ENCODE assay signal across 13 cellular contexts in the genomic region with DNA sequence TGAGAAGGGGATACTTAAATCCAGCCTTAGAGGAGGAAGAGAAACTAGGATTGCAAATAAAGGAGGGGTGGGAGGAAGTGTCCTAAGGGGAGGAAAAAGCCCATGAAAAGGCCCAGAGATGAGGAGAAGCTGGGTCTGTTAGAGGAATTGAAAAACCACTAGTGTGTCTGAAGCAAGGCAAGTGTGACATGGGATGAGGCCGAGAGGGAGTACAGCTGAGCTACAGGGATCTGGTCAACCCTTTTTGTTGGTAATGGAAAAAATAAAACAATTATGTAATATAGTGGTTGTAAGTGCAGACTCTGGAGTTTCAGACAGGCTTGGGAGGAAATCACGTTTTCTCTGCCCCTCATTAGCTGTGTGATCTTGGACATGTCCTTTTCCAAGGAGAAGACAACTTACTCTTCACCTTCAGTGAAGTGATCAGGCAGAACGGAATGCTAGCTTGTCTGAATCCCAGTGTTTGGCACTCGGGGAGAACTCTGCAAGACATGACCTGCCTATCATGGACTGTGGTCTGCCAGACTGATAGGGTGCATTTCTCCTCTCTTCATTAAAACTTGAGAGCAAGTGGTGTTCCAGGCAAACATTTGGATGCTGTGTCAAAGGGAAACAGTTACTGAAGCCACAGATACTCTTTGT. TPM values are rescaled to one million over a fixed set of nuclear protein-coding genes. Genes with fewer than 3 reads are reported as not detected.
DNase-seq lines count a peak whose midpoint lies in the region; ATAC-seq, FAIRE-seq and TF ChIP-seq lines count a peak whose summit lies in the region.
"Had no signal": no experiment of that assay in that cellular context is flagged by ENCODE, and none has a peak within 500 bp of the region (broad histone marks: within the 10 kb centered on the region; RNA-seq: fewer than 3 reads in every experiment).

No MANE protein-coding gene starts in this region.

- H3K79me1 ChIP-seq in IMR-90 (ENCODE audit: low read depth in 1 of 2, low read length in 2 of 2): no peaks in the 10 kb centered on the region

- no peak overlapping the region for H2BK5ac ChIP-seq in IMR-90 (ENCODE audit: low read depth, low read length, poor library complexity, severe bottlenecking)

- H3K27me3 ChIP-seq in IMR-90 (ENCODE audit: control insufficient read depth, insufficient read depth, low read length): peaks cover 20% of the 10 kb centered on the region
- H3K27me3 ChIP-seq in keratinocyte (ENCODE audit: control insufficient read depth, extremely low read depth, insufficient read depth, low read length): no peaks in the 10 kb centered on the region
- H3K27me3 ChIP-seq: ascending aorta had no signal

- H3K4me3 ChIP-seq in IMR-90 (ENCODE audit: insufficient read depth, low read depth, low read length) (no peak overlapping the region), keratinocyte (ENCODE audit: control insufficient read depth in 2 of 3, extremely low read depth in 1 of 3, insufficient read depth in 2 of 3, low read depth in 1 of 3, low read length in 3 of 3) (peak overlapping the region in 1 of 3 experiments; percentile 16)
- H3K4me3 ChIP-seq: ascending aorta had no signal

- no peaks in the 10 kb centered on the region for H3K9me1 ChIP-seq in IMR-90 (ENCODE audit: insufficient read depth, low read length)
- H3K9me1 ChIP-seq in keratinocyte (ENCODE audit: control insufficient read depth, extremely low read depth, insufficient read depth, low read length): no peaks in the 10 kb centered on the region

- H3K18ac ChIP-seq in IMR-90 (ENCODE audit: low read depth, low read length): peak overlapping the region; percentile 16

- ATAC-seq in IMR-90 (ENCODE audit: low read depth) (no peak; the same call in none of the 2 replicates), HG03469 (IDR thresholded peaks at IDR 0.05; ENCODE audit: unreplicated experiment) (no peak)
- no peak for ATAC-seq in stimulated activated memory B cell treated with anti-CD40 and anti-IgM and Interleukin-4, amounts not matched to agents 10 μg/mL and 1 μg/mL and 100 μg/mL, for 72 hours

- POLR2A ChIA-PET in IMR-90 (lab: Charles Lee; ENCODE audit: unreplicated experiment): interaction anchor here (0.8 kb wide), 1 partner anchor 9 kb away, joined by 3 read pairs; no protein-coding TSS in a partner anchor

- H2AK9ac ChIP-seq in IMR-90 (replicated peaks; ENCODE audit: low read depth, low read length, poor library complexity): peak overlapping the region; percentile 11

- dilution Hi-C loops in IMR-90 (cut with HindIII; ENCODE audit: low sequenced_read_pairs, unreplicated experiment) (loop anchor here (25.0 kb wide), 1 partner anchor 89 kb away; a partner anchor contains a TSS), keratinocyte (cut with MboI; ENCODE audit: extremely low pct_ligation_motif_present, low sequenced_read_pairs) (no loop called here)

- peak overlapping the region; percentile 49 for H3K4me2 ChIP-seq in IMR-90 (ENCODE audit: low read depth, low read length)
- peak overlapping the region; percentile 71 for H3K4me2 ChIP-seq in keratinocyte (ENCODE audit: control insufficient read depth, extremely low read depth, insufficient read depth, low read depth, low read length)

- H3K9me3 Mint-ChIP-seq in stimulated activated memory B cell treated with anti-CD40 and anti-IgM and Interleukin-4, amounts not matched to agents 10 μg/mL and 1 μg/mL and 100 μg/mL, for 72 hours: no peaks in the 10 kb centered on the region
- H3K9me3 Mint-ChIP-seq: CD8-positive, alpha-beta memory T cell; stimulated activated naive CD8-positive, alpha-beta T cell treated with anti-CD3 and anti-CD28 coated beads, Interleukin-15, Interleukin-2, amounts not matched to agents 100 ng/mL and 50 ng/mL, for 24 hours had no signal

- CTCF ChIA-PET in IMR-90 (lab: Yijun Ruan, JAX): interaction anchor here (0.6 to 5.8 kb wide), 23 partner anchors 8 to 458 kb away, joined by 3 to 67 read pairs (median 4); a partner anchor contains a TSS

- H3K36me3 Mint-ChIP-seq in stimulated activated memory B cell treated with anti-CD40 and anti-IgM and Interleukin-4, amounts not matched to agents 10 μg/mL and 1 μg/mL and 100 μg/mL, for 72 hours: no peaks in the 10 kb centered on the region
- H3K36me3 Mint-ChIP-seq: CD8-positive, alpha-beta memory T cell had no signal

- H3K14ac ChIP-seq in IMR-90 (replicated peaks; ENCODE audit: low read depth, low read length): peak overlapping the region; percentile 30; the same call in 1 of the 2 replicates

- H2BK120ac ChIP-seq in IMR-90 (ENCODE audit: low read depth, low read length): peak overlapping the region; percentile 10; the same call in 1 of the 2 replicates

- BruUV-seq in IMR-90 (replicated peaks; lab: Mats Ljungman, UMichigan): no TSS peak

- H4K91ac ChIP-seq in IMR-90 (ENCODE audit: insufficient read depth, low read depth, low read length): no peak overlapping the region

- H3K4me3 Mint-ChIP-seq in stimulated activated memory B cell treated with anti-CD40 and anti-IgM and Interleukin-4, amounts not matched to agents 10 μg/mL and 1 μg/mL and 100 μg/mL, for 72 hours: no peak overlapping the region
- H3K4me3 Mint-ChIP-seq: CD8-positive, alpha-beta memory T cell; stimulated activated naive CD8-positive, alpha-beta T cell treated with anti-CD3 and anti-CD28 coated beads, Interleukin-15, Interleukin-2, amounts not matched to agents 100 ng/mL and 50 ng/mL, for 24 hours had no signal

- FAIRE-seq in keratinocyte (lab: Jason Lieb, UNC) (peak; percentile 96), RCC 7860 (lab: Jason Lieb, UNC) (no peak)
- FAIRE-seq: endometrium had no signal

- H3K79me2 ChIP-seq in keratinocyte (ENCODE audit: control insufficient read depth, insufficient read depth, low read length): no peaks in the 10 kb centered on the region

- TF ChIP-seq RAD21 in IMR-90 (IDR thresholded peaks at IDR 0.05; ENCODE audit: low read length): no peak

- H3K9me3 ChIP-seq in IMR-90 (ENCODE audit: control insufficient read depth, insufficient read depth, low read length): 0 out of 2 replicates have a peak, but pooled peaks cover 3% of the 10 kb centered on the region
- H3K9me3 ChIP-seq in keratinocyte (ENCODE audit: control insufficient read depth, low read depth, low read length): no peaks in the 10 kb centered on the region
- H3K9me3 ChIP-seq: ascending aorta had no signal

- H3K4me1 ChIP-seq in IMR-90 (ENCODE audit: control insufficient read depth, insufficient read depth, low read length) (peaks cover 2% of the 10 kb centered on the region; the same call in 1 of the 2 replicates), keratinocyte (ENCODE audit: control insufficient read depth, extremely low read depth, insufficient read depth, low read length) (peaks cover 73% of the 10 kb centered on the region)

- no peak overlapping the region for H3K9ac ChIP-seq in IMR-90 (ENCODE audit: low read depth, low read length)
- H3K9ac ChIP-seq in keratinocyte (ENCODE audit: control insufficient read depth, extremely low read depth, insufficient read depth, low read length): peak overlapping the region; percentile 58

- peak overlapping the region; percentile 71 for H3K27ac Mint-ChIP-seq in stimulated activated memory B cell treated with anti-CD40 and anti-IgM and Interleukin-4, amounts not matched to agents 10 μg/mL and 1 μg/mL and 100 μg/mL, for 72 hours
- H3K27ac Mint-ChIP-seq: stimulated activated naive CD8-positive, alpha-beta T cell treated with anti-CD3 and anti-CD28 coated beads, Interleukin-15, Interleukin-2, amounts not matched to agents 100 ng/mL and 50 ng/mL, for 24 hours had no signal

- H3K27me3 Mint-ChIP-seq in stimulated activated memory B cell treated with anti-CD40 and anti-IgM and Interleukin-4, amounts not matched to agents 10 μg/mL and 1 μg/mL and 100 μg/mL, for 72 hours: peaks cover 27% of the 10 kb centered on the region

- TF ChIP-seq CTCF in IMR-90 (conservative IDR thresholded peaks at IDR 0.05; ENCODE audit: low read depth, low read length) (no peak), keratinocyte (optimal IDR thresholded peaks at IDR 0.05 in 1 of 3, IDR thresholded peaks at IDR 0.05 in 1 of 3, conservative IDR thresholded peaks at IDR 0.05 in 1 of 3; ENCODE audit: extremely low read depth in 1 of 3, insufficient read depth in 2 of 3, low read length in 3 of 3) (no peak)

- H2BK20ac ChIP-seq in IMR-90 (ENCODE audit: low read depth, low read length): peak overlapping the region; percentile 18; the same call in 1 of the 2 replicates

- peak overlapping the region; percentile 27 for H2AK5ac ChIP-seq in IMR-90 (ENCODE audit: low read depth, low read length)

- H4K5ac ChIP-seq in IMR-90 (ENCODE audit: low read depth, low read length): peak overlapping the region; percentile 3; the same call in 1 of the 2 replicates

- H3K4me1 Mint-ChIP-seq in stimulated activated memory B cell treated with anti-CD40 and anti-IgM and Interleukin-4, amounts not matched to agents 10 μg/mL and 1 μg/mL and 100 μg/mL, for 72 hours: peaks cover 7% of the 10 kb centered on the region

- H4K8ac ChIP-seq in IMR-90 (ENCODE audit: low read depth in 2 of 2, low read length in 2 of 2): peak overlapping the region in 1 of 2 experiments; percentile 32; a peak in 2 of 4 replicates

- peak overlapping the region; percentile 8; the same call in 1 of the 3 replicates for H2BK15ac ChIP-seq in IMR-90 (ENCODE audit: low read depth, low read length)

- H3K23ac ChIP-seq in IMR-90 (ENCODE audit: low read depth, low read length): peak overlapping the region; percentile 11; the same call in 1 of the 2 replicates

- no peaks in the 10 kb centered on the region for H3K36me3 ChIP-seq in IMR-90 (ENCODE audit: control insufficient read depth, insufficient read depth, low read length)
- H3K36me3 ChIP-seq in keratinocyte (ENCODE audit: control insufficient read depth in 2 of 2, extremely low read depth in 1 of 2, insufficient read depth in 2 of 2, low read length in 2 of 2): no peaks in the 10 kb centered on the region
- H3K36me3 ChIP-seq: ascending aorta had no signal

- in situ Hi-C loops in IMR-90 (cut with MboI; ENCODE audit: low sequenced_read_pairs) (loop anchor here (10.0 kb wide), 1 partner anchor 116 kb away; no protein-coding TSS in a partner anchor), KBM-7 (cut with MboI; ENCODE audit: low pct_unique_long_range_greater_than_20kb, low sequenced_read_pairs) (no loop called here)

- H4K20me1 ChIP-seq in IMR-90 (ENCODE audit: insufficient read depth, low read length) (no peaks in the 10 kb centered on the region), keratinocyte (ENCODE audit: control insufficient read depth, extremely low read depth, insufficient read depth, low read length) (no peaks in the 10 kb centered on the region)

- DNase-seq in IMR-90: no peak
- peak; percentile 82 for DNase-seq in amniotic epithelial cell (ENCODE audit: low read depth)
- DNase-seq in keratinocyte (ENCODE audit: low read depth, low spot score): no peak
- DNase-seq in germinal center (ENCODE audit: low spot score): no peak
- DNase-seq in KBM-7: no peak
- no peak for DNase-seq in RCC 7860 (ENCODE audit: low spot score)

- H3K27ac ChIP-seq in IMR-90 (ENCODE audit: insufficient read depth, low read length) (peak overlapping the region; percentile 53; the same call in 1 of the 2 replicates), keratinocyte (ENCODE audit: control insufficient read depth, insufficient read depth, low read length) (peak overlapping the region; percentile 87)
- H3K27ac ChIP-seq: ascending aorta had no signal

- intact Hi-C loops in IMR-90 (cut with micrococcal nuclease): loop anchor here (1.0 to 5.0 kb wide), 5 partner anchors 33 to 239 kb away; a partner anchor contains a TSS

- H2AFZ ChIP-seq in IMR-90 (replicated peaks; ENCODE audit: low read length, poor library complexity): peak overlapping the region; percentile 76
- H2AFZ ChIP-seq in keratinocyte (ENCODE audit: control insufficient read depth, low read length): no peak overlapping the region

- H3K4ac ChIP-seq in IMR-90 (ENCODE audit: low read depth, low read length): peak overlapping the region; percentile 17

- WGBS in IMR-90 (ENCODE audit: extremely low coverage in 2 of 2, insufficient read length in 1 of 2), 2 experiments: no CpG with 5 or more reads among the region's 4 CpGs

- no peak for TF ChIP-seq POLR2A in IMR-90 (IDR thresholded peaks at IDR 0.05; ENCODE audit: low read depth, low read length)

- no peak overlapping the region for H3K56ac ChIP-seq in IMR-90 (ENCODE audit: extremely low read depth, insufficient read depth, low read length)

RNA-seq across cellular contexts. Expression of a gene that starts 7.5 kb away (rescaled TPM):
- 77.2 and 86.0 TPM in 2 replicates for total RNA-seq in IMR-90 (2012; rRNA removed)
- polyA plus RNA-seq in IMR-90 (2012; rRNA removed) (223 and 277 TPM in 2 replicates), keratinocyte (762 to 1,688 TPM (median 1,061 TPM) in 3 replicates)
- 119 and 149 TPM in 2 replicates for polyA plus RNA-seq in IMR-90 (2012; cell fraction: cytosol; rRNA removed)
- polyA plus RNA-seq in IMR-90 (2012; cell fraction: nucleus; rRNA removed; ENCODE audit: low replicate concordance): 18.1 and 82.0 TPM in 2 replicates
- 7,825 TPM for polyA plus RNA-seq in keratinocyte (2011; ENCODE audit: low read depth)
- polyA plus RNA-seq in keratinocyte (2011; cell fraction: cytosol; rRNA removed): 1,426 and 2,466 TPM in 2 replicates
- 399 and 409 TPM in 2 replicates for polyA plus RNA-seq in keratinocyte (2011; cell fraction: nucleus; rRNA removed)
- polyA plus RNA-seq in keratinocyte (2012; ENCODE audit: low replicate concordance): 2,272 and 2,757 TPM in 2 replicates
- 156 to 769 TPM (median 744 TPM) in 3 replicates for polyA minus RNA-seq in keratinocyte
- 3,568 TPM for polyA minus RNA-seq in keratinocyte (2011; cell fraction: cytosol; rRNA and poly(A)+ RNA removed)
- 194 and 286 TPM in 2 replicates for polyA minus RNA-seq in keratinocyte (2011; cell fraction: nucleus; rRNA and poly(A)+ RNA removed)

RNA-seq across cellular contexts. Expression of a gene that starts 35.7 kb away (rescaled TPM):
- 117 and 167 TPM in 2 replicates for total RNA-seq in IMR-90 (2012; rRNA removed)
- polyA plus RNA-seq in IMR-90 (2012; rRNA removed) (1,354 and 1,402 TPM in 2 replicates), keratinocyte (3,230 to 4,658 TPM (median 4,125 TPM) in 3 replicates)
- polyA plus RNA-seq in IMR-90 (2012; cell fraction: cytosol; rRNA removed): 1,239 and 1,683 TPM in 2 replicates
- 148 and 260 TPM in 2 replicates for polyA plus RNA-seq in IMR-90 (2012; cell fraction: nucleus; rRNA removed; ENCODE audit: low replicate concordance)
- 385 TPM for polyA plus RNA-seq in keratinocyte (2011; ENCODE audit: low read depth)
- polyA plus RNA-seq in keratinocyte (2011; cell fraction: cytosol; rRNA removed): 5,163 and 5,922 TPM in 2 replicates
- polyA plus RNA-seq in keratinocyte (2011; cell fraction: nucleus; rRNA removed): 1,558 and 1,872 TPM in 2 replicates
- polyA plus RNA-seq in keratinocyte (2012; ENCODE audit: low replicate concordance): 4,957 and 5,664 TPM in 2 replicates
- 2,598 to 4,430 TPM (median 2,761 TPM) in 3 replicates for polyA minus RNA-seq in keratinocyte
- polyA minus RNA-seq in keratinocyte (2011; cell fraction: cytosol; rRNA and poly(A)+ RNA removed): 2,126 TPM
- polyA minus RNA-seq in keratinocyte (2011; cell fraction: nucleus; rRNA and poly(A)+ RNA removed): 610 and 888 TPM in 2 replicates
- polyA plus RNA-seq: neural cell had no signal
